ENCODE assay signal across 18 cellular contexts in the genomic region with DNA sequence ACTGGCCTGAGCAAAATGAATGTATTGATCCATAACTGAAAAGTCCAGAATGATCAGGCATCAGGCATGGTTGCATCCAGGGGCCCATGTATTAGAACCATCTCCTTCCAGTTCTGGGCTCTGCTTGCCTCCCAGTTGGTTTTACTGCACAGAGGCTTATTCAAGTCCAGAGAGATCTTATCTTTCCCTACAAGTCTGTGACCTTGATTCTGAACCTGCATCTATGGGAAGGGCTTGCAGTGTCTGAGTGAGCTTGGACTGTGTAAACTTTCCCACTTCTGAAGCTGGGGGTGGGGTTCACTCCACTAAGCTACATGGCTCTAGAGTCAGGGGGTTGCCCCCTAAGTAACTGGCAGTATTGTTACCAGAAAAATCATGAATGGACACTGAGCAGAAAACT.
DNase-seq lines count a peak whose midpoint lies in the region; ATAC-seq and TF ChIP-seq lines count a peak whose summit lies in the region.
"Had no signal": no experiment of that assay in that cellular context is flagged by ENCODE, and none has a peak within 500 bp of the region (broad histone marks: within the 10 kb centered on the region; RNA-seq: fewer than 3 reads in every experiment).

No MANE protein-coding gene starts in this region.

- CTCF ChIA-PET in HCT116 (lab: Charles Lee) = interaction anchor here (1.0 to 1.6 kb wide), 3 partner anchors 11 to 16 kb away, joined by 3 to 7 read pairs (median 3); no protein-coding TSS in a partner anchor
- CTCF ChIA-PET in RWPE1 (lab: Yijun Ruan, JAX) = no interaction called here

- intact Hi-C loops in HCT116 (cut with micrococcal nuclease) = loop anchor here (5.0 kb wide), 1 partner anchor 134 kb away; a partner anchor contains a TSS
- intact Hi-C loops in left colon (cut with DNase I, micrococcal nuclease) = no loop called here
- intact Hi-C loops in stomach (cut with DNase I; ENCODE audit: low total_unique reads) = no loop called here

- no peak for TF ChIP-seq POLR2A in HCT116 (IDR thresholded peaks at IDR 0.05; ENCODE audit: borderline replicate concordance, extremely low read depth, insufficient read depth, insufficient read length)
- no peak for TF ChIP-seq POLR2A in stomach (IDR thresholded peaks at IDR 0.05)

- H3K9me3 ChIP-seq in HCT116 (ENCODE audit: control insufficient read depth in 1 of 2, insufficient read depth in 1 of 2, low read depth in 1 of 2, low read length in 2 of 2) (no peaks in the 10 kb centered on the region), stomach (no peaks in the 10 kb centered on the region)

- H3K4me2 ChIP-seq in HCT116 (ENCODE audit: low read length) = peak overlapping the region; percentile 69

- H3K4me1 ChIP-seq in HCT116 (ENCODE audit: control insufficient read depth in 1 of 2, insufficient read depth in 2 of 2, low read length in 2 of 2) (peaks cover 83 to 89% of the 10 kb centered on the region in 2 experiments), stomach (peaks cover 26 to 67% (median 43%) of the 10 kb centered on the region in 4 donors)

- ATAC-seq in HCT116 (peak; percentile 4; the same call in 1 of the 2 replicates), left colon (peak; percentile 43), HG02970 (IDR thresholded peaks at IDR 0.05; ENCODE audit: low FRiP score, unreplicated experiment) (no peak), GM19463 (IDR thresholded peaks at IDR 0.05; ENCODE audit: unreplicated experiment) (no peak)
- ATAC-seq: activated naive CD4-positive, alpha-beta T cell treated with anti-CD3 and anti-CD28 coated beads, Interleukin-2, amount 50 U/mL, for 72 hours had no signal

- TF ChIP-seq RAD21 in HCT116 (IDR thresholded peaks at IDR 0.05; ENCODE audit: low read depth) = no peak

- RAD21 ChIA-PET in HCT116 (lab: Charles Lee; ENCODE audit: low non-redundant PET in 1 of 2, low total read pairs in 2 of 2, uncharacterized antibody in 2 of 2, unreplicated experiment in 2 of 2) = no interaction called here

- peaks cover 96% of the 10 kb centered on the region for H3K79me2 ChIP-seq in HCT116 (ENCODE audit: insufficient read depth, low read length)

- BruUV-seq in HCT116 (replicated peaks; lab: Mats Ljungman, UMichigan) = no TSS peak

- H3K27me3 ChIP-seq in HCT116 (ENCODE audit: insufficient read depth, low read length) = no peaks in the 10 kb centered on the region
- H3K27me3 ChIP-seq in stomach = no peaks in the 10 kb centered on the region

- H3K4me3 ChIP-seq in HCT116 (replicated peaks in 1 of 2; ENCODE audit: low read depth in 1 of 2, low read length in 2 of 2) (peak overlapping the region in 1 of 2 experiments; percentile 4; a peak in 2 of 4 replicates), stomach (no peak overlapping the region)

- TF ChIP-seq CTCF in HCT116 (IDR thresholded peaks at IDR 0.05 in 2 of 3, conservative IDR thresholded peaks at IDR 0.05 in 1 of 3; ENCODE audit: borderline replicate concordance in 1 of 3, insufficient read depth in 1 of 3, low read depth in 2 of 3, low read length in 2 of 3) = no peak
- TF ChIP-seq CTCF in RWPE1 (conservative IDR thresholded peaks at IDR 0.05; ENCODE audit: low read depth) = no peak
- no peak for TF ChIP-seq CTCF in stomach (IDR thresholded peaks at IDR 0.05)

- no peak for DNase-seq in HCT116 (ENCODE audit: low read depth, low spot score)
- DNase-seq in RWPE1 (ENCODE audit: low spot score) = no peak
- DNase-seq in left colon = no peak
- DNase-seq in stomach = no peak
- DNase-seq in NCI-H2081 (lab: John Stamatoyannopoulos, UW) = no peak
- no peak for DNase-seq in AML-193 (lab: John Stamatoyannopoulos, UW)
- DNase-seq: activated CD4-positive, alpha-beta T cell treated with anti-CD3 and anti-CD28 coated beads, Interleukin-2, amount 50 U/mL, for 48 hours; activated T-cell treated with anti-CD3 and anti-CD28 coated beads, Interleukin-2, amount 50 U/mL, for 48 hours; GF-D8; kidney; midbrain; NCI-H146; stimulated activated CD4-positive, alpha-beta T cell treated with anti-CD3 and anti-CD28 coated beads, Interleukin-2, amount 100 ng/mL, for 48 hours; T-helper 1 cell had no signal

- peak overlapping the region; percentile 92 for H3K27ac ChIP-seq in HCT116 (ENCODE audit: low read depth, low read length)
- peak overlapping the region; percentile 53 for H3K27ac ChIP-seq in RWPE1
- peak overlapping the region; percentile 26 to 85 (median 79) for H3K27ac ChIP-seq in stomach
- H3K27ac ChIP-seq: VCaP had no signal

- H3K36me3 ChIP-seq in HCT116 (ENCODE audit: control insufficient read depth in 1 of 2, insufficient read depth in 2 of 2, low read length in 2 of 2) (peaks cover 0 to 28% of the 10 kb centered on the region in 2 experiments; a peak in 2 of 4 replicates), stomach (peaks cover 0 to 6% (median 2%) of the 10 kb centered on the region in 4 donors)

- H3K9ac ChIP-seq in HCT116 (ENCODE audit: low read length) = peak overlapping the region; percentile 55

- POLR2A ChIA-PET in HCT116 (lab: Charles Lee) = interaction anchor here (5.4 kb wide), 1 partner anchor 12 kb away, joined by 39 read pairs; no protein-coding TSS in a partner anchor
- POLR2A ChIA-PET in RWPE1 (lab: Yijun Ruan, JAX; ENCODE audit: low non-redundant PET) = no interaction called here

- no peak overlapping the region for H2AFZ ChIP-seq in HCT116 (ENCODE audit: low read depth, low read length, poor library complexity, severe bottlenecking)

- H4K20me1 ChIP-seq in HCT116 (ENCODE audit: insufficient read depth) = peaks cover 42% of the 10 kb centered on the region

- no peaks in the 10 kb centered on the region for H3K9me2 ChIP-seq in HCT116 (ENCODE audit: insufficient read depth)

- no peak for TF ChIP-seq EP300 in stomach (IDR thresholded peaks at IDR 0.05)

TF ChIP-seq in HCT116, 20 proteins besides CTCF, POLR2A, EP300 and RAD21:
- TF ChIP-seq POLR2AphosphoS5 (IDR thresholded peaks at IDR 0.05; ENCODE audit: low read depth, low read length) (peak; percentile 8; the same call in 1 of the 2 replicates), FOSL1 (IDR thresholded peaks at IDR 0.05; ENCODE audit: low read depth) (no peak)
TF ChIP-seq in HCT116: peak in this region for 1.

Comparison
In these comparisons a context has a peak if more than half of its experiments do, and no peak if none do; other contexts are left out.
1. ATAC-seq: peak in HCT116 (single experiment) and left colon (single experiment); none in HG02970 (single experiment) and GM19463 (single experiment).
2. Peak in every context shown above with its lines, with median percentiles within 50 percentile points of each other: H3K27ac ChIP-seq.